11 cellular contexts compared by ENCODE assay signal in the genomic region with DNA sequence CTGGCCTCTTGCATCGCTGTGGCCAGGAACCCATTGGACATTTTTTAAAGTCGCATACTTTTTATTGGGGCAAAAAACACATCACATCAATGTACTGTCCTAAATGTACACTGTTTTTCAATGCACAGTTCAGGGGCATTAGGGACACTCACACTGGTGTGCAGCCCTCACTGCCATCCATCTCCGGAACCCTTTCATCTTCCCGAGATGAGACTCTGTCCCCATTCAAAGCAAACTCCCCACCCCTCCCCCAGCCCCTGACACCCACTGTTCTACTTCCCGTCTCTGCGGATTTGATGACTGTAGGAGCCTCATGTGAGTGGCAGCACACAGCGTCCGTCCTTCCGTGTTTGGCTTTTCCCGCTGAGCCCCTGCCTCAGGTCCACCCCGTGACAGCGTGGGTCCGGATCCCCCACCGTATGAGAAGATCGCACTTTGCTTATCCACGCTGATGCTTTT. TPM values are rescaled to one million over a fixed set of nuclear protein-coding genes. Genes with fewer than 3 reads are reported as not detected.
DNase-seq lines count a peak whose midpoint lies in the region; ATAC-seq, FAIRE-seq and TF ChIP-seq lines count a peak whose summit lies in the region.
"Had no signal": no experiment of that assay in that cellular context is flagged by ENCODE, and none has a peak within 500 bp of the region (broad histone marks: within the 10 kb centered on the region; RNA-seq: fewer than 3 reads in every experiment).

No MANE protein-coding gene starts in this region.

- no peaks in the 10 kb centered on the region for H3K36me3 ChIP-seq in kidney (ENCODE audit: control insufficient read depth in 1 of 2, insufficient read depth in 2 of 2, low read length in 2 of 2)
- H3K36me3 ChIP-seq: brain microvascular endothelial cell had no signal

- no peaks in the 10 kb centered on the region for H3K9me3 Mint-ChIP-seq in activated CD4-positive, alpha-beta memory T cell treated with anti-CD3 and anti-CD28 coated beads for 36 hours

- no peak overlapping the region for H3K27ac ChIP-seq in kidney (ENCODE audit: low read depth in 2 of 2, low read length in 2 of 2)
- H3K27ac ChIP-seq: brain microvascular endothelial cell had no signal

- ATAC-seq in HG02981 (IDR thresholded peaks at IDR 0.05; ENCODE audit: unreplicated experiment), result no peak
- no peak for ATAC-seq in HG02623 (IDR thresholded peaks at IDR 0.05; ENCODE audit: unreplicated experiment)

- H3K4me3 ChIP-seq in NB4 (ENCODE audit: low read depth, low read length) (no peak overlapping the region), kidney (ENCODE audit: low read length in 2 of 2) (no peak overlapping the region)

- FAIRE-seq in kidney (lab: Jason Lieb, UNC), result no peak

- CTCF ChIA-PET in activated CD4-positive, alpha-beta memory T cell treated with anti-CD3 and anti-CD28 coated beads for 36 hours (lab: Charles Lee), result interaction anchor here (1.0 kb wide), 1 partner anchor 206 kb away, joined by 3 read pairs; no protein-coding TSS in a partner anchor

- no peak overlapping the region for H3K27ac Mint-ChIP-seq in activated CD4-positive, alpha-beta memory T cell treated with anti-CD3 and anti-CD28 coated beads for 36 hours

- H3K9me3 ChIP-seq in kidney (ENCODE audit: control insufficient read depth in 1 of 2, low read length in 2 of 2), result no peaks in the 10 kb centered on the region

- POLR2A ChIA-PET in activated CD4-positive, alpha-beta memory T cell treated with anti-CD3 and anti-CD28 coated beads for 36 hours (lab: Charles Lee), result no interaction called here

- H3K36me3 Mint-ChIP-seq in activated CD4-positive, alpha-beta memory T cell treated with anti-CD3 and anti-CD28 coated beads for 36 hours, result no peaks in the 10 kb centered on the region

- H3K9ac ChIP-seq in kidney (ENCODE audit: low read length in 2 of 2), result no peak overlapping the region

- no peak for TF ChIP-seq CTCF in NB4 (IDR thresholded peaks at IDR 0.05; ENCODE audit: low read depth, low read length)
- TF ChIP-seq CTCF in kidney (IDR thresholded peaks at IDR 0.05; ENCODE audit: borderline replicate concordance, extremely low read depth, insufficient read depth), result no peak

- H3K4me3 Mint-ChIP-seq in activated CD4-positive, alpha-beta memory T cell treated with anti-CD3 and anti-CD28 coated beads for 36 hours, result no peak overlapping the region

- peaks cover 11% of the 10 kb centered on the region for H3K4me1 Mint-ChIP-seq in activated CD4-positive, alpha-beta memory T cell treated with anti-CD3 and anti-CD28 coated beads for 36 hours (ENCODE audit: low read depth)

- peaks cover 0 to 8% of the 10 kb centered on the region in 2 donors for H3K4me1 ChIP-seq in kidney (ENCODE audit: control insufficient read depth in 1 of 2, insufficient read depth in 1 of 2, low read depth in 1 of 2, low read length in 2 of 2)

- DNase-seq in NB4 (ENCODE audit: low read depth) (no peak), kidney (peak; percentile 54), DMS 273 (lab: John Stamatoyannopoulos, UW; ENCODE audit: unreplicated experiment) (no peak)
- DNase-seq in activated CD4-positive, alpha-beta memory T cell treated with anti-CD3 and anti-CD28 coated beads for 36 hours, result peak; percentile 71
- DNase-seq in stimulated activated CD8-positive, alpha-beta memory T cell treated with anti-CD3 and anti-CD28 coated beads, Interleukin-15, amount 100 ng/mL, for 48 hours (ENCODE audit: low read depth in 2 of 2), result peak; percentile 9 to 33
- DNase-seq: brain microvascular endothelial cell, GOT3, KG1 had no signal

- peak; percentile 34 for TF ChIP-seq POLR2A in NB4 (IDR thresholded peaks at IDR 0.05; ENCODE audit: extremely low read depth, insufficient read length)

- peaks cover 2% of the 10 kb centered on the region for H3K27me3 Mint-ChIP-seq in activated CD4-positive, alpha-beta memory T cell treated with anti-CD3 and anti-CD28 coated beads for 36 hours

- intact Hi-C loops in activated CD4-positive, alpha-beta memory T cell treated with anti-CD3 and anti-CD28 coated beads for 36 hours (cut with micrococcal nuclease), result loop anchor here (5.0 kb wide), 1 partner anchor 54 kb away; no protein-coding TSS in a partner anchor
- intact Hi-C loops in kidney (cut with DNase I), result no loop called here

RNA-seq across cellular contexts. Expression of a gene that starts 41.8 kb away (rescaled TPM):
- not detected for total RNA-seq in activated CD4-positive, alpha-beta memory T cell treated with anti-CD3 and anti-CD28 coated beads for 36 hours
- total RNA-seq in kidney, result not detected
- polyA plus RNA-seq in kidney (ENCODE audit: insufficient read depth, low read depth, low replicate concordance), result not detected
- total RNA-seq: omental fat pad had no signal

RNA-seq across cellular contexts. Expression of a gene that starts 52.4 kb away (rescaled TPM):
- not detected for total RNA-seq in activated CD4-positive, alpha-beta memory T cell treated with anti-CD3 and anti-CD28 coated beads for 36 hours
- not detected for total RNA-seq in kidney
- polyA plus RNA-seq in kidney (ENCODE audit: insufficient read depth, low read depth, low replicate concordance), result not detected
- total RNA-seq: omental fat pad had no signal

RNA-seq across cellular contexts. Expression of a gene that starts 57.0 kb away (rescaled TPM):
- 1 to 10 TPM; 1.5 to 2.0 TPM for total RNA-seq in activated CD4-positive, alpha-beta memory T cell treated with anti-CD3 and anti-CD28 coated beads for 36 hours
- 5.0 TPM for total RNA-seq in kidney
- 1.2 TPM for polyA plus RNA-seq in kidney (ENCODE audit: insufficient read depth, low read depth, low replicate concordance)

Comparison
In these comparisons a context has a peak if more than half of its experiments do, and no peak if none do; other contexts are left out.
1. DNase-seq: peak in activated CD4-positive, alpha-beta memory T cell treated with anti-CD3 and anti-CD28 coated beads for 36 hours (single experiment), kidney (single experiment) and stimulated activated CD8-positive, alpha-beta memory T cell treated with anti-CD3 and anti-CD28 coated beads, Interleukin-15, amount 100 ng/mL, for 48 hours (2 of 2); none in NB4 (single experiment) and DMS 273 (single experiment).